1 cellular context compared by ENCODE assay signal in genomic region chr1:228110536-228110935, GRCh38.
TF ChIP-seq lines count a peak whose summit lies in the region.

No MANE protein-coding gene starts in this region.

TF ChIP-seq in K562, 482 proteins besides CTCF, POLR2A, EP300 and RAD21:
- TF ChIP-seq HNRNPK (IDR thresholded peaks at IDR 0.05; ENCODE audit: low read depth, low read length, poor library complexity, severe bottlenecking): no peak
- 0 out of 2 replicates have a peak, but pooled peaks have one; percentile 22 for TF ChIP-seq CUX1 (CRISPR knock-in tag; IDR thresholded peaks at IDR 0.05)
- TF ChIP-seq ELF1 (tag; IDR thresholded peaks at IDR 0.05): no peak
- 0 out of 4 replicates have a peak, but pooled peaks of 1 of the 2 experiments have one; percentile 10 for TF ChIP-seq MNT (conservative IDR thresholded peaks at IDR 0.05)
- 0 out of 2 replicates have a peak, but pooled peaks have one; percentile 15 for TF ChIP-seq ETV5 (CRISPR knock-in tag; IDR thresholded peaks at IDR 0.05; ENCODE audit: low read depth)
- TF ChIP-seq ZNF655 (CRISPR knock-in tag; IDR thresholded peaks at IDR 0.05): no peak
